Comparison of ENCODE assay signal across 15 cellular contexts in genomic region chr4:109945056-109945455, GRCh38. TPM values are rescaled to one million over a fixed set of nuclear protein-coding genes. Genes with fewer than 3 reads are reported as not detected.
DNase-seq lines count a peak whose midpoint lies in the region; ATAC-seq lines count a peak whose summit lies in the region.
"Had no signal": no experiment of that assay in that cellular context is flagged by ENCODE, and none has a peak within 500 bp of the region (broad histone marks: within the 10 kb centered on the region; RNA-seq: fewer than 3 reads in every experiment).

No MANE protein-coding gene starts in this region.

- H3K4me1 Mint-ChIP-seq in activated CD4-positive, alpha-beta T cell treated with anti-CD3 and anti-CD28 coated beads, Interleukin-2, amount 10 ng/mL, durations not matched to agents 24 days and 14 days = peaks cover 6% of the 10 kb centered on the region
- H3K4me1 Mint-ChIP-seq: memory B cell had no signal

- H3K27ac ChIP-seq in epithelial cell of prostate = no peak overlapping the region
- H3K27ac ChIP-seq: transverse colon had no signal

- no peaks in the 10 kb centered on the region for H3K36me3 Mint-ChIP-seq in activated CD4-positive, alpha-beta T cell treated with anti-CD3 and anti-CD28 coated beads, Interleukin-2, amount 10 ng/mL, durations not matched to agents 24 days and 14 days (ENCODE audit: low read depth)
- H3K36me3 Mint-ChIP-seq: memory B cell had no signal

- no peak overlapping the region for H3K4me3 Mint-ChIP-seq in activated CD4-positive, alpha-beta T cell treated with anti-CD3 and anti-CD28 coated beads, Interleukin-2, amount 10 ng/mL, durations not matched to agents 24 days and 14 days
- H3K4me3 Mint-ChIP-seq: memory B cell had no signal

- peak; percentile 69 for DNase-seq in activated CD4-positive, alpha-beta T cell treated with anti-CD3 and anti-CD28 coated beads for 48 hours
- DNase-seq in activated CD4-positive, alpha-beta T cell treated with anti-CD3 and anti-CD28 coated beads, Interleukin-2, amount 10 ng/mL, durations not matched to agents 24 days and 14 days = no peak
- DNase-seq in RKO (ENCODE audit: low spot score) = peak; percentile 38
- DNase-seq in epithelial cell of prostate (ENCODE audit: low read depth, low spot score) = peak; percentile 55
- DNase-seq in stimulated activated CD8-positive, alpha-beta memory T cell treated with anti-CD3 and anti-CD28 coated beads, Interleukin-4, amount 100 ng/mL, for 24 hours (ENCODE audit: low read depth) = peak; percentile 9
- DNase-seq in NCI-H524 (lab: John Stamatoyannopoulos, UW) = no peak
- DNase-seq in NCI-H1092 (lab: John Stamatoyannopoulos, UW) = no peak
- DNase-seq: DMS 273 treated with DMSO at 0.1 percent for 48 hours, NCI-H1436, occipital lobe, SK-N-SH, transverse colon had no signal

- intact Hi-C loops in activated CD4-positive, alpha-beta T cell treated with anti-CD3 and anti-CD28 coated beads, Interleukin-2, amount 10 ng/mL, durations not matched to agents 24 days and 14 days (cut with micrococcal nuclease) = no loop called here

- H3K27me3 Mint-ChIP-seq in activated CD4-positive, alpha-beta T cell treated with anti-CD3 and anti-CD28 coated beads, Interleukin-2, amount 10 ng/mL, durations not matched to agents 24 days and 14 days = peaks cover 5% of the 10 kb centered on the region

- no peak overlapping the region for H3K27ac Mint-ChIP-seq in activated CD4-positive, alpha-beta T cell treated with anti-CD3 and anti-CD28 coated beads, Interleukin-2, amount 10 ng/mL, durations not matched to agents 24 days and 14 days
- H3K27ac Mint-ChIP-seq: memory B cell had no signal

- ATAC-seq in HG03045 (IDR thresholded peaks at IDR 0.05; ENCODE audit: unreplicated experiment) = no peak

- no peaks in the 10 kb centered on the region for H3K9me3 Mint-ChIP-seq in activated CD4-positive, alpha-beta T cell treated with anti-CD3 and anti-CD28 coated beads, Interleukin-2, amount 10 ng/mL, durations not matched to agents 24 days and 14 days
- H3K9me3 Mint-ChIP-seq: memory B cell had no signal

RNA-seq across cellular contexts. Expression of gene EGF, which starts 32.4 kb away (rescaled TPM):
- total RNA-seq in activated CD4-positive, alpha-beta T cell treated with anti-CD3 and anti-CD28 coated beads, Interleukin-2, amount 10 ng/mL, durations not matched to agents 24 days and 14 days = not detected in 2 replicates
- total RNA-seq: endothelial cell of umbilical vein had no signal

Comparison
In these comparisons a context has a peak if more than half of its experiments do, and no peak if none do; other contexts are left out.
1. DNase-seq: peak in activated CD4-positive, alpha-beta T cell treated with anti-CD3 and anti-CD28 coated beads for 48 hours (single experiment), RKO (single experiment), epithelial cell of prostate (single experiment) and stimulated activated CD8-positive, alpha-beta memory T cell treated with anti-CD3 and anti-CD28 coated beads, Interleukin-4, amount 100 ng/mL, for 24 hours (single experiment); none in activated CD4-positive, alpha-beta T cell treated with anti-CD3 and anti-CD28 coated beads, Interleukin-2, amount 10 ng/mL, durations not matched to agents 24 days and 14 days (single experiment), NCI-H524 (0 of 2) and NCI-H1092 (single experiment).